14 cellular contexts compared by ENCODE assay signal in genomic region chr15:36737430-36737891, GRCh38.
A peak's percentile ranks its signal among the peaks of the same experiment; 100 is the strongest.
DNase-seq lines count a peak whose midpoint lies in the region; ATAC-seq, FAIRE-seq and TF ChIP-seq lines count a peak whose summit lies in the region.
"Had no signal": no experiment of that assay in that cellular context is flagged by ENCODE, and none has a peak within 500 bp of the region (broad histone marks: within the 10 kb centered on the region; RNA-seq: fewer than 3 reads in every experiment).

No MANE protein-coding gene starts in this region.

- peaks cover 3% of the 10 kb centered on the region for H3K36me3 Mint-ChIP-seq in progenitor cell of endocrine pancreas (ENCODE audit: insufficient read depth)

- intact Hi-C loops in K562 (cut with micrococcal nuclease) (no loop called here), prostate gland (cut with DNase I) (no loop called here), sciatic nerve (cut with DNase I) (no loop called here)

- no peak for TF ChIP-seq RAD21 in K562 (CRISPR knock-in tag; conservative IDR thresholded peaks at IDR 0.05 in 1 of 2, IDR thresholded peaks at IDR 0.05 in 1 of 2)

- H3K4me2 ChIP-seq in K562 (ENCODE audit: insufficient read depth, low read length) = no peak overlapping the region

- in situ Hi-C loops in K562 (cut with MboI) = no loop called here

- 25% methylated on average over 1 of the region's 1 CpG for WGBS in K562 (ENCODE audit: insufficient coverage, low coverage, missing lambda C conversion rate)
- WGBS in prostate gland = 31% methylated on average over 1 of the region's 1 CpG

- H3K27me3 ChIP-seq in K562 (ENCODE audit: control insufficient read depth in 2 of 2, insufficient read depth in 2 of 2, low read length in 2 of 2) (no peaks in the 10 kb centered on the region), kidney epithelial cell (ENCODE audit: control insufficient read depth, insufficient read depth, low read length) (no peaks in the 10 kb centered on the region), prostate gland (replicated peaks; ENCODE audit: insufficient read depth) (no peaks in the 10 kb centered on the region)

- no TSS peak for BruUV-seq in K562 (replicated peaks; lab: Mats Ljungman, UMichigan)

- H3K4me1 ChIP-seq in K562 (replicated peaks in 1 of 2; ENCODE audit: control insufficient read depth in 2 of 2, insufficient read depth in 2 of 2, low read length in 2 of 2) = no peaks in the 10 kb centered on the region
- no peaks in the 10 kb centered on the region for H3K4me1 ChIP-seq in prostate gland (replicated peaks)

- CTCF ChIA-PET in K562 (lab: Yijun Ruan, JAX; ENCODE audit: low intra/inter-chr PET ratio) = no interaction called here

- H4K20me1 ChIP-seq in K562 (replicated peaks; ENCODE audit: control insufficient read depth, insufficient read depth, low read length) = no peaks in the 10 kb centered on the region

- H3K9me3 ChIP-seq in K562 (replicated peaks; ENCODE audit: control insufficient read depth, insufficient read depth, low read depth, low read length) (no peaks in the 10 kb centered on the region), prostate gland (no peaks in the 10 kb centered on the region)

- H3K79me2 ChIP-seq in K562 (ENCODE audit: control insufficient read depth, insufficient read depth, low read length) = no peaks in the 10 kb centered on the region

- TF ChIP-seq CTCF in K562 (IDR thresholded peaks at IDR 0.05 in 2 of 3, conservative IDR thresholded peaks at IDR 0.05 in 1 of 3; ENCODE audit: insufficient read depth in 2 of 3, low read depth in 1 of 3, low read length in 3 of 3) (no peak), kidney epithelial cell (IDR thresholded peaks at IDR 0.05; ENCODE audit: insufficient read depth, low read length, poor library complexity, severe bottlenecking) (no peak), prostate gland (IDR thresholded peaks at IDR 0.05) (no peak), progenitor cell of endocrine pancreas (IDR thresholded peaks at IDR 0.05; ENCODE audit: unreplicated experiment) (no peak)

- ATAC-seq in K562 (no peak), sciatic nerve (no peak)

- H3K9ac ChIP-seq in K562 (ENCODE audit: insufficient read depth in 1 of 2, low read depth in 2 of 2, low read length in 2 of 2) = no peak overlapping the region

- H3K9me1 ChIP-seq in K562 (ENCODE audit: control insufficient read depth, insufficient read depth, low read length) = no peaks in the 10 kb centered on the region

- H3K4me3 ChIP-seq in K562 (no peak overlapping the region), kidney epithelial cell (ENCODE audit: low read depth, low read length) (no peak overlapping the region), prostate gland (no peak overlapping the region)

- H3K27ac ChIP-seq in K562 (ENCODE audit: extremely low read depth, low read depth, low read length) (no peak overlapping the region), prostate gland (no peak overlapping the region)

- TF ChIP-seq EP300 in K562 (IDR thresholded peaks at IDR 0.05; ENCODE audit: low read length) = no peak

- H3K4me1 Mint-ChIP-seq in progenitor cell of endocrine pancreas (ENCODE audit: low read depth) = no peaks in the 10 kb centered on the region
- H3K4me1 Mint-ChIP-seq: CD4-positive, alpha-beta memory T cell had no signal

- no peak overlapping the region for H3K27ac Mint-ChIP-seq in progenitor cell of endocrine pancreas
- H3K27ac Mint-ChIP-seq: CD4-positive, alpha-beta memory T cell had no signal

- H3K36me3 ChIP-seq in K562 (ENCODE audit: control insufficient read depth, insufficient read depth, low read length) (no peaks in the 10 kb centered on the region), kidney epithelial cell (ENCODE audit: control insufficient read depth, insufficient read depth, low read length) (no peaks in the 10 kb centered on the region), prostate gland (no peaks in the 10 kb centered on the region)

- POLR2A ChIA-PET in K562 (lab: Yijun Ruan, JAX) = interaction anchor here (0.7 kb wide), 1 partner anchor 1669 kb away, joined by 3 read pairs; no protein-coding TSS in a partner anchor

- TF ChIP-seq POLR2A in K562 (conservative IDR thresholded peaks at IDR 0.05) = no peak
- TF ChIP-seq POLR2A in prostate gland (IDR thresholded peaks at IDR 0.05) = no peak

- peak; percentile 19 for FAIRE-seq in K562 (lab: Jason Lieb, UNC)
- FAIRE-seq: frontal cortex, islet of Langerhans had no signal

- no peaks in the 10 kb centered on the region for H3K27me3 Mint-ChIP-seq in progenitor cell of endocrine pancreas
- H3K27me3 Mint-ChIP-seq: CD4-positive, alpha-beta memory T cell had no signal

- H2AFZ ChIP-seq in K562 (ENCODE audit: low read depth, low read length) = no peak overlapping the region

- peak; percentile 40 for DNase-seq in Daoy (ENCODE audit: low read depth)
- DNase-seq in HS-27A (ENCODE audit: low read depth) = peak; percentile 9
- DNase-seq in K562 (ENCODE audit: extremely low read depth in 1 of 4, low spot score in 3 of 4) = no peak
- peak; percentile 10 for DNase-seq in kidney epithelial cell (ENCODE audit: low read depth)
- no peak for DNase-seq in prostate gland (ENCODE audit: low spot score)
- DNase-seq in SK-N-DZ (ENCODE audit: low spot score) = no peak
- no peak for DNase-seq in sciatic nerve (ENCODE audit: low spot score)
- no peak for DNase-seq in progenitor cell of endocrine pancreas (ENCODE audit: low spot score, unreplicated experiment)
- DNase-seq: activated gamma-delta T cell treated with Interleukin-2 at 50 U/mL for 16 hours; CD4-positive, alpha-beta memory T cell; NCI-H226; OCI-M1 had no signal

- no peak overlapping the region for H3K4me3 Mint-ChIP-seq in progenitor cell of endocrine pancreas (ENCODE audit: low read depth)
- H3K4me3 Mint-ChIP-seq: CD4-positive, alpha-beta memory T cell had no signal

- H3K9me3 Mint-ChIP-seq in progenitor cell of endocrine pancreas (ENCODE audit: low read depth) = no peaks in the 10 kb centered on the region

TF ChIP-seq in K562, 482 proteins besides CTCF, POLR2A, EP300 and RAD21 (continues in another document):
- TF ChIP-seq TAF1 (IDR thresholded peaks at IDR 0.05; ENCODE audit: control insufficient read depth, extremely low read depth, insufficient read depth, low read length, severe bottlenecking) = no peak
- TF ChIP-seq, protein P1, sequence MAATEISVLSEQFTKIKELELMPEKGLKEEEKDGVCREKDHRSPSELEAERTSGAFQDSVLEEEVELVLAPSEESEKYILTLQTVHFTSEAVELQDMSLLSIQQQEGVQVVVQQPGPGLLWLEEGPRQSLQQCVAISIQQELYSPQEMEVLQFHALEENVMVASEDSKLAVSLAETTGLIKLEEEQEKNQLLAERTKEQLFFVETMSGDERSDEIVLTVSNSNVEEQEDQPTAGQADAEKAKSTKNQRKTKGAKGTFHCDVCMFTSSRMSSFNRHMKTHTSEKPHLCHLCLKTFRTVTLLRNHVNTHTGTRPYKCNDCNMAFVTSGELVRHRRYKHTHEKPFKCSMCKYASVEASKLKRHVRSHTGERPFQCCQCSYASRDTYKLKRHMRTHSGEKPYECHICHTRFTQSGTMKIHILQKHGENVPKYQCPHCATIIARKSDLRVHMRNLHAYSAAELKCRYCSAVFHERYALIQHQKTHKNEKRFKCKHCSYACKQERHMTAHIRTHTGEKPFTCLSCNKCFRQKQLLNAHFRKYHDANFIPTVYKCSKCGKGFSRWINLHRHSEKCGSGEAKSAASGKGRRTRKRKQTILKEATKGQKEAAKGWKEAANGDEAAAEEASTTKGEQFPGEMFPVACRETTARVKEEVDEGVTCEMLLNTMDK (IDR thresholded peaks at IDR 0.05; ENCODE audit: borderline replicate concordance, insufficient read depth, low read depth, low read length, poor library complexity, severe bottlenecking) = no peak
- TF ChIP-seq ZFP91 (CRISPR knock-in tag; IDR thresholded peaks at IDR 0.05) = no peak
- no peak for TF ChIP-seq PCBP2 (IDR thresholded peaks at IDR 0.05; ENCODE audit: low read depth, low read length, poor library complexity, severe bottlenecking)
- no peak for TF ChIP-seq HNRNPL (IDR thresholded peaks at IDR 0.05; ENCODE audit: low read depth, low read length)
- TF ChIP-seq TCF7L2 (IDR thresholded peaks at IDR 0.05; ENCODE audit: low read depth, low read length) = no peak
- no peak for TF ChIP-seq MTF1 (CRISPR knock-in tag; IDR thresholded peaks at IDR 0.05; ENCODE audit: borderline replicate concordance)
- no peak for TF ChIP-seq TAF7 (tag; IDR thresholded peaks at IDR 0.05)
- TF ChIP-seq, protein P2, sequence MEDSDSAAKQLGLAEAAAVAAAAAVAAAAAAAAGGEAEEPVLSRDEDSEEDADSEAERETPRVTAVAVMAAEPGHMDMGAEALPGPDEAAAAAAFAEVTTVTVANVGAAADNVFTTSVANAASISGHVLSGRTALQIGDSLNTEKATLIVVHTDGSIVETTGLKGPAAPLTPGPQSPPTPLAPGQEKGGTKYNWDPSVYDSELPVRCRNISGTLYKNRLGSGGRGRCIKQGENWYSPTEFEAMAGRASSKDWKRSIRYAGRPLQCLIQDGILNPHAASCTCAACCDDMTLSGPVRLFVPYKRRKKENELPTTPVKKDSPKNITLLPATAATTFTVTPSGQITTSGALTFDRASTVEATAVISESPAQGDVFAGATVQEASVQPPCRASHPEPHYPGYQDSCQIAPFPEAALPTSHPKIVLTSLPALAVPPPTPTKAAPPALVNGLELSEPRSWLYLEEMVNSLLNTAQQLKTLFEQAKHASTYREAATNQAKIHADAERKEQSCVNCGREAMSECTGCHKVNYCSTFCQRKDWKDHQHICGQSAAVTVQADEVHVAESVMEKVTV (CRISPR knock-in tag; IDR thresholded peaks at IDR 0.05) = no peak
- TF ChIP-seq MAFF (IDR thresholded peaks at IDR 0.05; ENCODE audit: low read length) = no peak

Comparison
In these comparisons a context has a peak if more than half of its experiments do, and no peak if none do; other contexts are left out.
1. DNase-seq: peak in Daoy (single experiment), HS-27A (single experiment) and kidney epithelial cell (single experiment); none in K562 (0 of 4), prostate gland (single experiment), SK-N-DZ (single experiment), sciatic nerve (single experiment) and progenitor cell of endocrine pancreas (single experiment).